Comparison of ENCODE assay signal across 16 cellular contexts in genomic region chr9:122695696-122696095, GRCh38. TPM values are rescaled to one million over a fixed set of nuclear protein-coding genes. Genes with fewer than 3 reads are reported as not detected.
A peak's percentile ranks its signal among the peaks of the same experiment; 100 is the strongest.
DNase-seq lines count a peak whose midpoint lies in the region; FAIRE-seq and TF ChIP-seq lines count a peak whose summit lies in the region.
"Had no signal": no experiment of that assay in that cellular context is flagged by ENCODE, and none has a peak within 500 bp of the region (broad histone marks: within the 10 kb centered on the region; RNA-seq: fewer than 3 reads in every experiment).

No MANE protein-coding gene starts in this region.

- TF ChIP-seq CTCF in bronchial epithelial cell (IDR thresholded peaks at IDR 0.05; ENCODE audit: insufficient read depth, low read length, severe bottlenecking), result no peak

- no peaks in the 10 kb centered on the region for H3K36me3 ChIP-seq in bronchial epithelial cell (ENCODE audit: control insufficient read depth, insufficient read depth, low read length)

- DNase-seq in HCEC 1CT (peak; percentile 32), RKO (ENCODE audit: low spot score) (peak; percentile 77), bronchial epithelial cell (ENCODE audit: low read depth) (peak; percentile 39), renal cortical epithelial cell (ENCODE audit: low read depth) (peak; percentile 6), A172 (ENCODE audit: low spot score) (no peak), NCI-H2107 (lab: John Stamatoyannopoulos, UW) (no peak)
- DNase-seq in central memory CD4-positive, alpha-beta T cell, result no peak
- DNase-seq: Calu3; CD4-positive, CD25-positive, alpha-beta regulatory T cell; NCI-H187 treated with DMSO at 0.1 percent for 48 hours; NCI-H2171; NCI-H446; NCI-H69 had no signal

- FAIRE-seq in bronchial epithelial cell (lab: Jason Lieb, UNC), result no peak

- no peak overlapping the region for H3K4me3 ChIP-seq in bronchial epithelial cell (ENCODE audit: low read depth, low read length)

- no peaks in the 10 kb centered on the region for H3K27me3 ChIP-seq in bronchial epithelial cell (ENCODE audit: control insufficient read depth, insufficient read depth, low read length)

RNA-seq across cellular contexts. Expression of gene OR1L3, which starts 20.8 kb away (rescaled TPM):
- total RNA-seq in bronchial epithelial cell (not detected in 2 replicates), renal cortical epithelial cell (not detected in 2 replicates)
- total RNA-seq in A172 (2014; rRNA removed; shearing (Covaris generic)), result not detected in 2 replicates
- total RNA-seq: B cell; Calu3; CD4-positive, CD25-positive, alpha-beta regulatory T cell; G401; SK-MEL-5 had no signal

RNA-seq across cellular contexts. Expression of gene OR1L4, which starts 28.1 kb away (rescaled TPM):
- not detected in 2 replicates for total RNA-seq in bronchial epithelial cell
- not detected in 2 replicates for total RNA-seq in renal cortical epithelial cell
- total RNA-seq in A172 (2014; rRNA removed; shearing (Covaris generic)), result not detected in 2 replicates
- total RNA-seq: B cell; Calu3; CD4-positive, CD25-positive, alpha-beta regulatory T cell; G401; SK-MEL-5 had no signal

RNA-seq across cellular contexts. Expression of gene OR1L1, which starts 34.2 kb away (rescaled TPM):
- total RNA-seq in bronchial epithelial cell (not detected in 2 replicates), renal cortical epithelial cell (not detected in 2 replicates)
- total RNA-seq in A172 (2014; rRNA removed; shearing (Covaris generic)), result not detected in 2 replicates
- total RNA-seq: B cell; Calu3; CD4-positive, CD25-positive, alpha-beta regulatory T cell; G401; SK-MEL-5 had no signal

RNA-seq across cellular contexts. Expression of gene OR1B1, which starts 38.3 kb away (rescaled TPM):
- total RNA-seq in bronchial epithelial cell (not detected in 2 replicates), renal cortical epithelial cell (not detected in 2 replicates)
- not detected in 2 replicates for total RNA-seq in A172 (2014; rRNA removed; shearing (Covaris generic))
- total RNA-seq: B cell; Calu3; CD4-positive, CD25-positive, alpha-beta regulatory T cell; G401; SK-MEL-5 had no signal

RNA-seq across cellular contexts. Expression of gene OR1L6, which starts 46.4 kb away (rescaled TPM):
- not detected in 2 replicates for total RNA-seq in bronchial epithelial cell
- total RNA-seq in renal cortical epithelial cell, result not detected in 2 replicates
- not detected in 2 replicates for total RNA-seq in A172 (2014; rRNA removed; shearing (Covaris generic))
- total RNA-seq: B cell; Calu3; CD4-positive, CD25-positive, alpha-beta regulatory T cell; G401; SK-MEL-5 had no signal

Comparison
In these comparisons a context has a peak if more than half of its experiments do, and no peak if none do; other contexts are left out.
1. DNase-seq: peak in HCEC 1CT (single experiment), RKO (single experiment), bronchial epithelial cell (single experiment) and renal cortical epithelial cell (single experiment); none in A172 (single experiment), NCI-H2107 (single experiment) and central memory CD4-positive, alpha-beta T cell (single experiment).